ENCODE assay signal across 25 cellular contexts in the genomic region with DNA sequence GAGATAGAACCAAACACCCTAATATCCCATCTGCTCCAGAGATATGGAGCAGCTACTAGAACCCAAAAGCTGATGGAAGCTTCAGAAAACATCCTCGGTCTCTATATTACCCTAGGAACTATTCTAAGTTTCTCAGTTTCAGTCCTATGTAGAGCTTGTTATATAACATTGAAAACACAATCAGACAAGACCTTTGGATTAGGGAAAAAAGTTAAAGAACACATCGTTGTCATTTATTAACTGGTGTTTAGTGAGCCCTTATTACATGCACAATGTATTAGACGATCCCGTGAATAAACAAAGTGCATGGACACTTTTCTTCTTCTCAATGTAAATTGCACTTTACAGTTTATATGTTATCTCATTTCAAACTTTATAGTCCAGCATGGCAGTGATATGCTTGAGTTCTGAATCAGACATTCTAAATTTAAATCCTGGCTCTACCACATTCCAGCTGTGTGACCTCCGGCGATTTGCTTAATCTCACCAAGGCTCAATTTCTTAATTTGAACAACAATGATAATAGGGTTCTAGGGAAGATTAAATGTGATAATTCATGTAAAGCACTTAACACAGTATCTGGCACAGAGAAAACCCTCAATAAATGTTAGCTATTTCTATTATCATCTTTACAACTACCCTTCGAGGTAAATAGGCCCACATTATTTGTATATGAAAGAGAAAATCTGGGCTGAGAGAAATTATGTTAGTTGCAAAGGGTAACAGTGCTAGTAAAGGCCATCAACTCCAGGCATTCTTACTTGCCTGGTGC.
DNase-seq lines count a peak whose midpoint lies in the region; ATAC-seq and TF ChIP-seq lines count a peak whose summit lies in the region.
"Had no signal": no experiment of that assay in that cellular context is flagged by ENCODE, and none has a peak within 500 bp of the region (broad histone marks: within the 10 kb centered on the region; RNA-seq: fewer than 3 reads in every experiment).

No MANE protein-coding gene starts in this region.

- TF ChIP-seq CTCF in HFFc6 (IDR thresholded peaks at IDR 0.05), result no peak
- TF ChIP-seq CTCF in mucosa of descending colon (IDR thresholded peaks at IDR 0.05), result no peak

- H3K4me1 Mint-ChIP-seq in HFFc6 (ENCODE audit: low read depth), result peaks cover 81% of the 10 kb centered on the region
- H3K4me1 Mint-ChIP-seq: T-helper 17 cell had no signal

- no peak overlapping the region for H3K4me3 ChIP-seq in mucosa of descending colon
- H3K4me3 ChIP-seq: body of pancreas, dorsolateral prefrontal cortex, gastrocnemius medialis, SK-N-MC, skin epidermis had no signal

- peak overlapping the region; percentile 48 for H3K4me3 Mint-ChIP-seq in HFFc6
- H3K4me3 Mint-ChIP-seq: activated CD8-positive, alpha-beta memory T cell treated with anti-CD3 and anti-CD28 coated beads, Interleukin-2, amount 10 ng/mL, durations not matched to agents 7 days and 5 days; activated T-cell treated with anti-CD3 and anti-CD28 coated beads, Interleukin-2, amount 50 U/mL, for 72 hours; H9; T-helper 17 cell had no signal

- ATAC-seq in HG03565 (IDR thresholded peaks at IDR 0.05; ENCODE audit: unreplicated experiment) (no peak), HG02623 (IDR thresholded peaks at IDR 0.05; ENCODE audit: unreplicated experiment) (no peak), mucosa of descending colon (no peak)
- ATAC-seq: activated CD8-positive, alpha-beta memory T cell treated with anti-CD3 and anti-CD28 coated beads, Interleukin-2, amount 10 ng/mL, durations not matched to agents 7 days and 5 days; body of pancreas; gastrocnemius medialis; left cardiac atrium; T-helper 17 cell had no signal

- peak overlapping the region; percentile 59 for H3K27ac Mint-ChIP-seq in HFFc6
- H3K27ac Mint-ChIP-seq: activated CD8-positive, alpha-beta memory T cell treated with anti-CD3 and anti-CD28 coated beads, Interleukin-2, amount 10 ng/mL, durations not matched to agents 7 days and 5 days; activated T-cell treated with anti-CD3 and anti-CD28 coated beads, Interleukin-2, amount 50 U/mL, for 72 hours; H9; T-helper 17 cell had no signal

- H3K36me3 Mint-ChIP-seq in HFFc6 (ENCODE audit: low read depth), result peaks cover 5% of the 10 kb centered on the region; the same call in 1 of the 2 replicates
- H3K36me3 Mint-ChIP-seq: activated CD8-positive, alpha-beta memory T cell treated with anti-CD3 and anti-CD28 coated beads, Interleukin-2, amount 10 ng/mL, durations not matched to agents 7 days and 5 days had no signal

- no peaks in the 10 kb centered on the region for H3K27me3 Mint-ChIP-seq in HFFc6 (ENCODE audit: insufficient read depth)

- no peaks in the 10 kb centered on the region for H3K9me3 Mint-ChIP-seq in HFFc6
- H3K9me3 Mint-ChIP-seq: activated T-cell treated with anti-CD3 and anti-CD28 coated beads, Interleukin-2, amount 50 U/mL, for 72 hours had no signal

- intact Hi-C loops in mucosa of descending colon (cut with DNase I, micrococcal nuclease), result no loop called here

- no peaks in the 10 kb centered on the region for H3K9me3 ChIP-seq in mucosa of descending colon
- H3K9me3 ChIP-seq: body of pancreas, gastrocnemius medialis had no signal

- DNase-seq in A172 (ENCODE audit: low spot score) (peak; percentile 14), HFFc6 (no peak), amniotic epithelial cell (ENCODE audit: low read depth) (peak; percentile 8), iris pigment epithelial cell (ENCODE audit: low read depth) (peak; percentile 18), NCI-H2107 (lab: John Stamatoyannopoulos, UW) (no peak), mucosa of descending colon (no peak)
- DNase-seq: activated CD4-positive, alpha-beta T cell treated with anti-CD3 and anti-CD28 coated beads, Interleukin-2, amount 50 U/mL, for 4 hours; activated CD8-positive, alpha-beta memory T cell treated with anti-CD3 and anti-CD28 coated beads, Interleukin-2, amount 10 ng/mL, durations not matched to agents 7 days and 5 days; activated T-cell treated with anti-CD3 and anti-CD28 coated beads, Interleukin-2, amount 50 U/mL, for 72 hours; body of pancreas; DND-41; dorsolateral prefrontal cortex; gastrocnemius medialis; H9; Kasumi-1; left cardiac atrium; NCI-H146; NCI-H446 treated with DMSO at 0.1 percent for 48 hours; NCI-H82; stimulated activated naive CD4-positive, alpha-beta T cell treated with Interleukin-2 at 50 U/mL for 16 hours; T-helper 17 cell had no signal

- no peaks in the 10 kb centered on the region for H3K36me3 ChIP-seq in mucosa of descending colon (ENCODE audit: low read depth)
- H3K36me3 ChIP-seq: gastrocnemius medialis had no signal

- no peaks in the 10 kb centered on the region for H3K4me1 ChIP-seq in mucosa of descending colon (ENCODE audit: low read depth)
- H3K4me1 ChIP-seq: body of pancreas, gastrocnemius medialis had no signal

Comparison
In these comparisons a context has a peak if more than half of its experiments do, and no peak if none do; other contexts are left out.
1. DNase-seq: peak in A172 (single experiment), amniotic epithelial cell (single experiment) and iris pigment epithelial cell (single experiment); none in HFFc6 (single experiment), NCI-H2107 (single experiment) and mucosa of descending colon (0 of 3).